In genomic region chr22:19980766-19981165, GRCh38 we compare ENCODE assay signal across 2 cellular contexts.
TF ChIP-seq lines count a peak whose summit lies in the region.

No MANE protein-coding gene starts in this region.

TF ChIP-seq in Ishikawa, 13 proteins besides CTCF, POLR2A, EP300 and RAD21:
- TF ChIP-seq EGR1 (IDR thresholded peaks at IDR 0.05): no peak
- 0 out of 2 replicates have a peak, but pooled peaks have one; percentile 6 for TF ChIP-seq NFIC (IDR thresholded peaks at IDR 0.05)

TF ChIP-seq in K562, 482 proteins besides CTCF, POLR2A, EP300 and RAD21:
- TF ChIP-seq ZNF318 (IDR thresholded peaks at IDR 0.05; ENCODE audit: borderline replicate concordance in 1 of 2, low read depth in 1 of 2): no peak
- TF ChIP-seq ZSCAN29 (IDR thresholded peaks at IDR 0.05): no peak
- no peak for TF ChIP-seq FOXJ3 (CRISPR knock-in tag; IDR thresholded peaks at IDR 0.05)
- 0 out of 2 replicates have a peak, but pooled peaks have one; percentile 27 for TF ChIP-seq RREB1 (CRISPR knock-in tag; IDR thresholded peaks at IDR 0.05)
- TF ChIP-seq PML (IDR thresholded peaks at IDR 0.05; ENCODE audit: low read length): 0 out of 2 replicates have a peak, but pooled peaks have one; percentile 12
- TF ChIP-seq ZNF764 (CRISPR knock-in tag; IDR thresholded peaks at IDR 0.05; ENCODE audit: low read depth): 0 out of 2 replicates have a peak, but pooled peaks have one; percentile 24
- no peak for TF ChIP-seq ZNF398 (CRISPR knock-in tag; IDR thresholded peaks at IDR 0.05)
- TF ChIP-seq RBBP5 (IDR thresholded peaks at IDR 0.05; ENCODE audit: borderline replicate concordance, insufficient read depth, low read length, poor library complexity, severe bottlenecking): peak; percentile 39
